ENCODE assay signal across 34 cellular contexts in genomic region chr20:60700728-60701127, GRCh38.
"Had no signal": no experiment of that assay in that cellular context is flagged by ENCODE, and none has a peak within 500 bp of the region (broad histone marks: within the 10 kb centered on the region; RNA-seq: fewer than 3 reads in every experiment).

No MANE protein-coding gene starts in this region.

- H3K9me3 ChIP-seq: adrenal gland, breast epithelium, esophagus muscularis mucosa, gastrocnemius medialis, heart left ventricle had no signal

- H3K4me3 Mint-ChIP-seq: activated B cell treated with CpG ODN at 0.5 μM for 24 hours; activated CD8-positive, alpha-beta T cell treated with anti-CD3 and anti-CD28 coated beads for 36 hours; activated naive CD4-positive, alpha-beta T cell treated with anti-CD3 and anti-CD28 coated beads, Interleukin-2, amount 50 U/mL, for 24 hours; activated naive CD8-positive, alpha-beta T cell treated with anti-CD3 and anti-CD28 coated beads for 36 hours; activated naive CD8-positive, alpha-beta T cell treated with anti-CD3 and anti-CD28 coated beads, Interleukin-2, amount 50 U/mL, for 24 hours; activated T-cell treated with anti-CD3 and anti-CD28 coated beads, Interleukin-2, amount 50 U/mL, for 4 hours; activated T-helper 17 cell treated with anti-CD3 and anti-CD28 coated beads, Interleukin-2, amount 50 U/mL, for 72 hours; brain; central memory CD8-positive, alpha-beta T cell; dendritic cell treated with granulocyte-macrophage colony-stimulating factor and Interleukin-4, amounts not matched to agents 40 ng/mL and 50 ng/mL, for 4 days; endodermal cell; T-helper 17 cell; T-helper 2 cell treated with Interferon-gamma antibody and Interleukin-4, amounts not matched to agents 5 μg/mL and 100 μg/mL, for 36 hours had no signal

- H3K27me3 Mint-ChIP-seq: activated B cell treated with CpG ODN at 0.5 μM for 24 hours; central memory CD8-positive, alpha-beta T cell; dendritic cell treated with granulocyte-macrophage colony-stimulating factor and Interleukin-4, amounts not matched to agents 40 ng/mL and 50 ng/mL, for 4 days had no signal

- H3K27ac ChIP-seq: adrenal gland, breast epithelium, coronary artery, dorsolateral prefrontal cortex, esophagus muscularis mucosa, foreskin keratinocyte, gastrocnemius medialis, heart left ventricle, WERI-Rb-1 had no signal

- H3K36me3 ChIP-seq: adrenal gland, breast epithelium, esophagus muscularis mucosa, gastrocnemius medialis, heart left ventricle, WERI-Rb-1 had no signal

- H3K27me3 ChIP-seq: breast epithelium, esophagus muscularis mucosa, foreskin keratinocyte, gastrocnemius medialis, heart left ventricle had no signal

- H3K4me3 ChIP-seq: adrenal gland, breast epithelium, coronary artery, dorsolateral prefrontal cortex, esophagus muscularis mucosa, gastrocnemius medialis, heart left ventricle had no signal

- H3K9me3 Mint-ChIP-seq: activated CD8-positive, alpha-beta T cell treated with anti-CD3 and anti-CD28 coated beads for 36 hours; activated naive CD4-positive, alpha-beta T cell treated with anti-CD3 and anti-CD28 coated beads, Interleukin-2, amount 50 U/mL, for 24 hours; activated T-cell treated with anti-CD3 and anti-CD28 coated beads, Interleukin-2, amount 50 U/mL, for 4 hours; activated T-helper 17 cell treated with anti-CD3 and anti-CD28 coated beads, Interleukin-2, amount 50 U/mL, for 72 hours; central memory CD8-positive, alpha-beta T cell; dendritic cell treated with granulocyte-macrophage colony-stimulating factor and Interleukin-4, amounts not matched to agents 40 ng/mL and 50 ng/mL, for 4 days; T-helper 2 cell treated with Interferon-gamma antibody and Interleukin-4, amounts not matched to agents 5 μg/mL and 100 μg/mL, for 36 hours had no signal

- H3K4me1 Mint-ChIP-seq: activated B cell treated with CpG ODN at 0.5 μM for 24 hours; activated naive CD4-positive, alpha-beta T cell treated with anti-CD3 and anti-CD28 coated beads, Interleukin-2, amount 50 U/mL, for 24 hours; activated naive CD8-positive, alpha-beta T cell treated with anti-CD3 and anti-CD28 coated beads for 36 hours; activated naive CD8-positive, alpha-beta T cell treated with anti-CD3 and anti-CD28 coated beads, Interleukin-2, amount 50 U/mL, for 24 hours; activated T-helper 17 cell treated with anti-CD3 and anti-CD28 coated beads, Interleukin-2, amount 50 U/mL, for 72 hours; brain; central memory CD8-positive, alpha-beta T cell; T-helper 17 cell had no signal

- DNase-seq: activated B cell treated with CpG ODN at 0.5 μM for 24 hours; activated CD4-positive, alpha-beta T cell treated with anti-CD3 and anti-CD28 coated beads for 48 hours; activated CD4-positive, alpha-beta T cell treated with anti-CD3 and anti-CD28 coated beads, Interleukin-2, amount 50 U/mL, for 1 hour; activated CD4-positive, alpha-beta T cell treated with anti-CD3 and anti-CD28 coated beads, Interleukin-2, amount 50 U/mL, for 48 hours; activated CD8-positive, alpha-beta memory T cell treated with anti-CD3 and anti-CD28 coated beads for 24 hours; activated CD8-positive, alpha-beta T cell treated with anti-CD3 and anti-CD28 coated beads for 36 hours; activated effector memory CD4-positive, alpha-beta T cell treated with Interleukin-2 at 50 U/mL for 16 hours; activated gamma-delta T cell treated with Interleukin-2 at 50 U/mL for 16 hours; activated naive CD4-positive, alpha-beta T cell treated with Interleukin-2 at 50 U/mL for 16 hours; activated naive CD8-positive, alpha-beta T cell treated with anti-CD3 and anti-CD28 coated beads for 36 hours; activated naive CD8-positive, alpha-beta T cell treated with anti-CD3 and anti-CD28 coated beads, Interleukin-2, amount 50 U/mL, for 24 hours; activated T-cell treated with anti-CD3 and anti-CD28 coated beads, Interleukin-2, amount 50 U/mL, for 4 hours; adrenal gland; aorta; dorsolateral prefrontal cortex; effector memory CD4-positive, alpha-beta T cell; endodermal cell; foreskin keratinocyte; gastrocnemius medialis; glutamatergic neuron; heart left ventricle; T-helper 1 cell; T-helper 17 cell; T1000; WERI-Rb-1 had no signal

- H3K4me1 ChIP-seq: adrenal gland, breast epithelium, esophagus muscularis mucosa, foreskin keratinocyte, gastrocnemius medialis, heart left ventricle had no signal

- H3K27ac Mint-ChIP-seq: activated B cell treated with CpG ODN at 0.5 μM for 24 hours; activated CD8-positive, alpha-beta T cell treated with anti-CD3 and anti-CD28 coated beads for 36 hours; activated naive CD4-positive, alpha-beta T cell treated with anti-CD3 and anti-CD28 coated beads, Interleukin-2, amount 50 U/mL, for 24 hours; activated naive CD8-positive, alpha-beta T cell treated with anti-CD3 and anti-CD28 coated beads for 36 hours; activated naive CD8-positive, alpha-beta T cell treated with anti-CD3 and anti-CD28 coated beads, Interleukin-2, amount 50 U/mL, for 24 hours; activated T-helper 17 cell treated with anti-CD3 and anti-CD28 coated beads, Interleukin-2, amount 50 U/mL, for 72 hours; brain; dendritic cell treated with granulocyte-macrophage colony-stimulating factor and Interleukin-4, amounts not matched to agents 40 ng/mL and 50 ng/mL, for 4 days; endodermal cell; T-helper 17 cell; T-helper 2 cell treated with Interferon-gamma antibody and Interleukin-4, amounts not matched to agents 5 μg/mL and 100 μg/mL, for 36 hours had no signal

- H3K36me3 Mint-ChIP-seq: activated naive CD4-positive, alpha-beta T cell treated with anti-CD3 and anti-CD28 coated beads, Interleukin-2, amount 50 U/mL, for 24 hours; activated naive CD8-positive, alpha-beta T cell treated with anti-CD3 and anti-CD28 coated beads for 36 hours; brain had no signal
